In the genomic region with DNA sequence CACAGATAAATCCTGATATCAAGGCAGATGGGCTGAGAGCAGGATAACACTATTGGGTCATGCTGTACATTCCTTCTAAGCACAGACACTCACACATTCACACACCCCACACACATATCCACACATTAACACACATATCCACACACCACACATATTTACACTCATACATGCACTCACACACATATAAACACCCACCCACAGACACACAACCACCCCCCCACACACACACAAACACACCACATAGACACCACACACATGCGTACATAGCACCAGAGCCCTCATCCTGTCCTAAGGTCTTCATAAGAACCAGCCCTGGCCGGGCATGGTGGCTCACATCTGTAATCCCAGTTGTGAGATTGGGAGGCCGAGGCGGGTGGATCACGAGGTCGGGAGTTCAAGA, we compare ENCODE assay signal across 5 cellular contexts.
"Had no signal": no experiment of that assay in that cellular context is flagged by ENCODE, and none has a peak within 500 bp of the region (broad histone marks: within the 10 kb centered on the region; RNA-seq: fewer than 3 reads in every experiment).

No MANE protein-coding gene starts in this region.

- H3K4me3 ChIP-seq: K562 had no signal

- H3K27ac ChIP-seq: HL-60, KMS-11 had no signal

- H3K4me2 ChIP-seq: KMS-11 had no signal

- H3K9ac ChIP-seq: KMS-11 had no signal

- FAIRE-seq: K562 had no signal

- DNase-seq: KBM-7, KG1 had no signal

- ATAC-seq: K562 had no signal
